In genomic region chr11:123494195-123495050, GRCh38 we compare ENCODE assay signal across 17 cellular contexts.
DNase-seq lines count a peak whose midpoint lies in the region; ATAC-seq, FAIRE-seq and TF ChIP-seq lines count a peak whose summit lies in the region.
"Had no signal": no experiment of that assay in that cellular context is flagged by ENCODE, and none has a peak within 500 bp of the region (broad histone marks: within the 10 kb centered on the region; RNA-seq: fewer than 3 reads in every experiment).

No MANE protein-coding gene starts in this region.

- POLR2A ChIA-PET in HepG2 (lab: Yijun Ruan, JAX): no interaction called here

- CTCF ChIA-PET in HepG2 (lab: Yijun Ruan, JAX; ENCODE audit: low intra/inter-chr PET ratio, low total read pairs): no interaction called here

- no peak for TF ChIP-seq POLR2A in HepG2 (IDR thresholded peaks at IDR 0.05; ENCODE audit: insufficient read depth in 1 of 2, low read depth in 2 of 2, low read length in 2 of 2)

- TF ChIP-seq CTCF in GM23338 (conservative IDR thresholded peaks at IDR 0.05; ENCODE audit: low read depth in 2 of 2) (no peak), epithelial cell of esophagus (IDR thresholded peaks at IDR 0.05; ENCODE audit: insufficient read depth, low read depth, low read length, missing control alignments) (no peak), HepG2 (CRISPR knock-in tag; IDR thresholded peaks at IDR 0.05) (no peak)

- H2AFZ ChIP-seq in GM23338 (no peak overlapping the region), neuronal stem cell (ENCODE audit: low read length) (peak overlapping the region; percentile 28), HepG2 (ENCODE audit: low read length) (no peak overlapping the region)

- TF ChIP-seq EP300 in HepG2 (IDR thresholded peaks at IDR 0.05; ENCODE audit: low read depth in 2 of 2, low read length in 2 of 2) (no peak), HepG2 (CRISPR knock-in tag; IDR thresholded peaks at IDR 0.05; ENCODE audit: borderline replicate concordance) (no peak)

- in situ Hi-C loops in HepG2 (cut with HindIII; ENCODE audit: extremely low pct_ligation_motif_present, low pct_unique_long_range_greater_than_20kb): loop anchor here (25.0 kb wide), 1 partner anchor 382 kb away; no protein-coding TSS in a partner anchor

- H3K18ac ChIP-seq in neuronal stem cell (ENCODE audit: low read length): no peak overlapping the region

- H3K4ac ChIP-seq in neuronal stem cell (ENCODE audit: low read length): no peak overlapping the region

- no peak overlapping the region for H3K4me3 ChIP-seq in GM23338
- no peak overlapping the region for H3K4me3 ChIP-seq in SJCRH30
- no peak overlapping the region for H3K4me3 ChIP-seq in epithelial cell of esophagus (ENCODE audit: low read length)
- H3K4me3 ChIP-seq in neuronal stem cell (ENCODE audit: low read length in 2 of 2): no peak overlapping the region
- H3K4me3 ChIP-seq in HepG2 (replicated peaks in 1 of 3; ENCODE audit: insufficient read depth in 1 of 3, low read depth in 2 of 3, low read length in 3 of 3): no peak overlapping the region
- H3K4me3 ChIP-seq: HAP-1, thyroid gland had no signal

- H3K36me3 ChIP-seq in GM23338 (ENCODE audit: insufficient read depth) (no peaks in the 10 kb centered on the region), SJCRH30 (no peaks in the 10 kb centered on the region), neuronal stem cell (replicated peaks in 1 of 2; ENCODE audit: control insufficient read depth in 2 of 2, insufficient read depth in 2 of 2, low read length in 2 of 2) (no peaks in the 10 kb centered on the region), HepG2 (replicated peaks in 1 of 2; ENCODE audit: control insufficient read depth in 1 of 2, insufficient read depth in 2 of 2, low read length in 2 of 2) (no peaks in the 10 kb centered on the region)
- H3K36me3 ChIP-seq: HAP-1, thyroid gland had no signal

- peaks cover 22% of the 10 kb centered on the region for H3K4me1 ChIP-seq in GM23338 (ENCODE audit: insufficient read depth)
- H3K4me1 ChIP-seq in SJCRH30: peaks cover 6% of the 10 kb centered on the region; the same call in 1 of the 2 replicates
- H3K4me1 ChIP-seq in neuronal stem cell (ENCODE audit: control insufficient read depth in 2 of 2, insufficient read depth in 1 of 2, low read depth in 1 of 2, low read length in 2 of 2): peaks cover 10 to 26% of the 10 kb centered on the region in 2 donors
- H3K4me1 ChIP-seq in HepG2 (ENCODE audit: insufficient read depth, low read length): no peaks in the 10 kb centered on the region
- H3K4me1 ChIP-seq: HAP-1 had no signal

- H3K27me3 ChIP-seq in GM23338 (ENCODE audit: insufficient read depth): no peaks in the 10 kb centered on the region
- no peaks in the 10 kb centered on the region for H3K27me3 ChIP-seq in SJCRH30
- peaks cover 0 to 4% (median 0%) of the 10 kb centered on the region in 3 experiments for H3K27me3 ChIP-seq in neuronal stem cell (ENCODE audit: control insufficient read depth in 3 of 3, insufficient read depth in 3 of 3, low read depth in 1 of 3, low read length in 3 of 3)
- peaks cover 3 to 10% of the 10 kb centered on the region in 2 experiments; a peak in 2 of 5 replicates for H3K27me3 ChIP-seq in HepG2 (ENCODE audit: control insufficient read depth in 1 of 2, insufficient read depth in 2 of 2, low read length in 2 of 2)
- H3K27me3 ChIP-seq: thyroid gland had no signal

- H3K27ac ChIP-seq in GM23338 (ENCODE audit: low read depth): peak overlapping the region; percentile 88
- H3K27ac ChIP-seq in SJCRH30: no peak overlapping the region
- peak overlapping the region; percentile 83 for H3K27ac ChIP-seq in neuronal stem cell (replicated peaks; ENCODE audit: low read length)
- H3K27ac ChIP-seq in HepG2 (ENCODE audit: extremely low read length, insufficient read depth, low read length): no peak overlapping the region
- H3K27ac ChIP-seq: thyroid gland had no signal

- H3K23ac ChIP-seq in neuronal stem cell (ENCODE audit: low read depth, low read length, poor library complexity): no peak overlapping the region

- H3K9ac ChIP-seq in neuronal stem cell (ENCODE audit: low read depth, low read length, poor library complexity) (no peak overlapping the region), HepG2 (ENCODE audit: insufficient read depth, low read depth, low read length) (no peak overlapping the region)

- TF ChIP-seq RAD21 in HepG2 (CRISPR knock-in tag; IDR thresholded peaks at IDR 0.05): no peak

- ATAC-seq in GM23338 (peak; percentile 81), HG02798 (IDR thresholded peaks at IDR 0.05; ENCODE audit: poor library complexity, unreplicated experiment) (no peak), HepG2 (no peak), GM21367 (IDR thresholded peaks at IDR 0.05; ENCODE audit: unreplicated experiment) (no peak)

- H3K27ac Mint-ChIP-seq in GM23338: peak overlapping the region; percentile 72; the same call in 1 of the 2 replicates
- H3K27ac Mint-ChIP-seq: IgD-negative memory B cell, nephron progenitor cell had no signal

- H2BK120ac ChIP-seq in neuronal stem cell (ENCODE audit: low read depth, low read length): no peak overlapping the region

- no peak overlapping the region for H2BK15ac ChIP-seq in neuronal stem cell (ENCODE audit: low read length)

- H2BK12ac ChIP-seq in neuronal stem cell (ENCODE audit: low read length): no peak overlapping the region

- no peak overlapping the region for H4K8ac ChIP-seq in neuronal stem cell (ENCODE audit: low read depth, low read length)

- peak overlapping the region; percentile 25; the same call in 1 of the 2 replicates for H3K4me2 ChIP-seq in GM23338
- peak overlapping the region; percentile 15 for H3K4me2 ChIP-seq in neuronal stem cell (ENCODE audit: insufficient read depth, low read length, poor library complexity, severe bottlenecking)
- H3K4me2 ChIP-seq in HepG2 (ENCODE audit: low read depth, low read length): no peak overlapping the region

- no TSS peak for BruUV-seq in HepG2 (replicated peaks; lab: Mats Ljungman, UMichigan)

- H3K4me1 Mint-ChIP-seq in GM23338: peaks cover 44% of the 10 kb centered on the region

- no peak for FAIRE-seq in HepG2 (lab: Jason Lieb, UNC)
- FAIRE-seq: D721Med had no signal

- no CpG with 5 or more reads among the region's 6 CpGs for WGBS in neuronal stem cell (ENCODE audit: extremely low coverage in 2 of 2, insufficient read length in 2 of 2, insufficient replicate concordance in 1 of 2), 2 donors
- 0% methylated on average over 6 of the region's 6 CpGs for WGBS in HepG2 (ENCODE audit: low lambda C conversion rate)

- H3K9me3 ChIP-seq in SJCRH30 (replicated peaks) (no peaks in the 10 kb centered on the region), neuronal stem cell (replicated peaks in 1 of 2; ENCODE audit: control insufficient read depth in 2 of 2, insufficient read depth in 1 of 2, low read depth in 1 of 2, low read length in 2 of 2) (no peaks in the 10 kb centered on the region), HepG2 (ENCODE audit: low read length) (no peaks in the 10 kb centered on the region)
- H3K9me3 ChIP-seq: HAP-1, thyroid gland had no signal

- H4K20me1 ChIP-seq in GM23338 (replicated peaks; ENCODE audit: insufficient read depth) (no peaks in the 10 kb centered on the region), HepG2 (ENCODE audit: insufficient read depth, low read length) (no peaks in the 10 kb centered on the region)

- H3K36me3 Mint-ChIP-seq in GM23338 (ENCODE audit: low read depth): no peaks in the 10 kb centered on the region
- H3K36me3 Mint-ChIP-seq: IgD-negative memory B cell had no signal

- no peaks in the 10 kb centered on the region for H3K9me2 ChIP-seq in GM23338 (ENCODE audit: insufficient read depth)

- no peaks in the 10 kb centered on the region for H3K79me1 ChIP-seq in neuronal stem cell (ENCODE audit: low read depth, low read length)

- H3K4me3 Mint-ChIP-seq in GM23338: no peak overlapping the region
- H3K4me3 Mint-ChIP-seq: central memory CD8-positive, alpha-beta T cell; IgD-negative memory B cell; nephron progenitor cell had no signal

- H3F3A ChIP-seq in GM23338 (replicated peaks; ENCODE audit: low read depth): 0 out of 2 replicates have a peak, but pooled peaks cover 3% of the 10 kb centered on the region

- no peak overlapping the region for H2AK5ac ChIP-seq in neuronal stem cell (ENCODE audit: low read depth, low read length)

- H3K9me3 Mint-ChIP-seq in GM23338: no peaks in the 10 kb centered on the region
- H3K9me3 Mint-ChIP-seq: central memory CD8-positive, alpha-beta T cell; IgD-negative memory B cell; nephron progenitor cell had no signal

- H3K14ac ChIP-seq in neuronal stem cell (ENCODE audit: low read length): no peak overlapping the region

- intact Hi-C loops in HepG2 (cut with micrococcal nuclease; ENCODE audit: unreplicated experiment): no loop called here

- H4K91ac ChIP-seq in neuronal stem cell (ENCODE audit: low read depth, low read length, poor library complexity): no peak overlapping the region

- H3K79me2 ChIP-seq in GM23338 (replicated peaks; ENCODE audit: insufficient read depth) (no peaks in the 10 kb centered on the region), HepG2 (ENCODE audit: insufficient read depth, low read length) (no peaks in the 10 kb centered on the region)

- peaks cover 2% of the 10 kb centered on the region for H3K27me3 Mint-ChIP-seq in GM23338 (ENCODE audit: insufficient read depth, low read depth, poor library complexity)
- H3K27me3 Mint-ChIP-seq: central memory CD8-positive, alpha-beta T cell; IgD-negative memory B cell had no signal

- no peak overlapping the region for H2BK5ac ChIP-seq in neuronal stem cell (ENCODE audit: low read length)

- DNase-seq in GM23338 (ENCODE audit: low spot score): peak; percentile 72
- peak; percentile 18 to 31 for DNase-seq in SJCRH30
- peak; percentile 22 for DNase-seq in epithelial cell of esophagus (ENCODE audit: low read depth)
- peak; percentile 57 for DNase-seq in neuronal stem cell (ENCODE audit: low spot score)
- DNase-seq in HepG2 (ENCODE audit: low spot score): no peak
- DNase-seq: activated CD4-positive, alpha-beta T cell treated with anti-CD3 and anti-CD28 coated beads, Interleukin-2, amount 50 U/mL, for 1 hour; activated effector memory CD4-positive, alpha-beta T cell treated with Interleukin-2 at 50 U/mL for 16 hours; NCI-H187; nephron progenitor cell; T-helper 1 cell; thyroid gland had no signal

TF ChIP-seq in GM23338, 12 proteins besides CTCF, POLR2A, EP300 and RAD21 (continues in another document):
- no peak for TF ChIP-seq ZNF331 (CRISPR knock-in tag; IDR thresholded peaks at IDR 0.05; ENCODE audit: low read depth)

TF ChIP-seq in HepG2, 621 proteins besides CTCF, POLR2A, EP300 and RAD21:
- TF ChIP-seq ATF3 (CRISPR knock-in tag; IDR thresholded peaks at IDR 0.05): no peak
- TF ChIP-seq ZMYM3 (CRISPR knock-in tag; IDR thresholded peaks at IDR 0.05): no peak
- no peak for TF ChIP-seq AGO1 (IDR thresholded peaks at IDR 0.05; ENCODE audit: low read depth, low read length, poor library complexity, severe bottlenecking)
- no peak for TF ChIP-seq GABPB1 (CRISPR knock-in tag; IDR thresholded peaks at IDR 0.05)

Comparison
In these comparisons a context has a peak if more than half of its experiments do, and no peak if none do; other contexts are left out.
1. H3K27ac ChIP-seq: peak in GM23338 (single experiment) and neuronal stem cell (single experiment); none in SJCRH30 (single experiment) and HepG2 (single experiment).